In the genomic region with DNA sequence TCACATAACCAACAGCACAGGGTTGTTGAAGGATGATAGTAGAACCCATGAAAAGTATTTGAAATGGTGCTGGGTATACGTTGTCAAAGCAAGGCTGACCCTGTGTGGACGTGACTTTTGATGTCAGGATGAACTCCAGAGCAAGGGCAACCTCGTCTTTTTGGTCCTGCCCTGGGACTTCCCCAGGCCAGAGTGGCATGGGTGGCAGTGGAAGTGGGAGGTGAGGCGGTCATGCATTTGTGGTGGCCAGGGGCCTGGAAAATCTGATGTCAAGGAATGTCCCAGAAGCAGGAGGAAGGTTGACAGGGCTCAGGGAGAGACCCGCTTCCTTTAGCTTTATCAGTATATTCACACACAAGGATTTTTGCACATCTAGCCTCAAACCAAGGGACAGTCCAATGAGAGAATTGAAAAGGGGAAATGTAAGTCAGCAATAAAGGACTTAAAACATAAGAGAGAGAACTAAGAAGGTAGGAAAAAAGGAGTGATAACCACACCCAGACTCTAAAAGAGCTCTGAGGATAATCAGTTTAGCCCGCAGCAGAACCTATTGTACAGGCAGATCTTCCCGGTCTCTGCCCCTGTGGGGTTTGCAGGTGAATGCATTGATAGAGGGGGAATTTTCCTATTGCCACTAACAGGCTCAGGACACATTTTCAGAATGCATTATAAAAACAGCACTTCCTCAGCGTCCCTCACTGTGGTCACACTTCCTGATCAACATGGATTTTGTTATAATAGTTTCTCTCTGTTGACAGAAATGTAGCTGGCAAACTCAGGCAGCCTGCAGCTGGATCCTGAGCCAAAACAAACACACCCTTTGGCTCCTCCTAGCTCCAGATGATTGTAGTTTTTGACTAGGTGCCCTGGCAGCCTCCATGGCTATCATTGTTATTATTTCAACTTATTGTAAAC, we compare ENCODE assay signal across 1 cellular context.
TF ChIP-seq lines count a peak whose summit lies in the region.

No MANE protein-coding gene starts in this region.

TF ChIP-seq in IMR-90, 13 proteins besides CTCF, POLR2A, EP300 and RAD21 (continued from another document):
- TF ChIP-seq, protein P1, sequence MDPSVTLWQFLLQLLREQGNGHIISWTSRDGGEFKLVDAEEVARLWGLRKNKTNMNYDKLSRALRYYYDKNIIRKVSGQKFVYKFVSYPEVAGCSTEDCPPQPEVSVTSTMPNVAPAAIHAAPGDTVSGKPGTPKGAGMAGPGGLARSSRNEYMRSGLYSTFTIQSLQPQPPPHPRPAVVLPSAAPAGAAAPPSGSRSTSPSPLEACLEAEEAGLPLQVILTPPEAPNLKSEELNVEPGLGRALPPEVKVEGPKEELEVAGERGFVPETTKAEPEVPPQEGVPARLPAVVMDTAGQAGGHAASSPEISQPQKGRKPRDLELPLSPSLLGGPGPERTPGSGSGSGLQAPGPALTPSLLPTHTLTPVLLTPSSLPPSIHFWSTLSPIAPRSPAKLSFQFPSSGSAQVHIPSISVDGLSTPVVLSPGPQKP (IDR thresholded peaks at IDR 0.05; ENCODE audit: borderline replicate concordance, low read depth, low read length) = no peak
- TF ChIP-seq RCOR1 (IDR thresholded peaks at IDR 0.05; ENCODE audit: insufficient replicate concordance, low read length) = no peak
- TF ChIP-seq CHD1 (IDR thresholded peaks at IDR 0.05; ENCODE audit: low read depth, low read length) = no peak
- no peak for TF ChIP-seq MAZ (IDR thresholded peaks at IDR 0.05; ENCODE audit: borderline replicate concordance, low read depth, low read length)
- TF ChIP-seq BHLHE40 (IDR thresholded peaks at IDR 0.05; ENCODE audit: low read depth, low read length) = no peak
- TF ChIP-seq SMC3 (IDR thresholded peaks at IDR 0.05; ENCODE audit: low read depth, low read length) = no peak
